In genomic region chr16:53456625-53457024, GRCh38 we compare ENCODE assay signal across 11 cellular contexts. TPM values are rescaled to one million over a fixed set of nuclear protein-coding genes. Genes with fewer than 3 reads are reported as not detected.
DNase-seq lines count a peak whose midpoint lies in the region; ATAC-seq and TF ChIP-seq lines count a peak whose summit lies in the region.
"Had no signal": no experiment of that assay in that cellular context is flagged by ENCODE, and none has a peak within 500 bp of the region (broad histone marks: within the 10 kb centered on the region; RNA-seq: fewer than 3 reads in every experiment).

No MANE protein-coding gene starts in this region.

- H3K27me3 ChIP-seq in naive thymus-derived CD4-positive, alpha-beta T cell (ENCODE audit: control insufficient read depth in 2 of 2, insufficient read depth in 2 of 2, low read length in 2 of 2) = no peaks in the 10 kb centered on the region
- no peaks in the 10 kb centered on the region for H3K27me3 ChIP-seq in ascending aorta
- H3K27me3 ChIP-seq: vagina had no signal

- peak overlapping the region; percentile 94 for H3K27ac Mint-ChIP-seq in activated CD8-positive, alpha-beta T cell treated with anti-CD3 and anti-CD28 coated beads, Interleukin-2, amount 10 ng/mL, durations not matched to agents 7 days and 5 days
- H3K27ac Mint-ChIP-seq in naive thymus-derived CD4-positive, alpha-beta T cell = peak overlapping the region; percentile 88 to 99 (median 96)

- CTCF ChIA-PET in activated CD8-positive, alpha-beta T cell treated with anti-CD3 and anti-CD28 coated beads, Interleukin-2, amount 10 ng/mL, durations not matched to agents 7 days and 5 days (lab: Charles Lee) = interaction anchor here (1.0 to 3.3 kb wide), 9 partner anchors 11 to 249 kb away, joined by 3 to 26 read pairs (median 3); no protein-coding TSS in a partner anchor
- CTCF ChIA-PET in naive thymus-derived CD4-positive, alpha-beta T cell (lab: Charles Lee) = interaction anchor here (1.0 to 3.8 kb wide), 4 partner anchors 9 to 32 kb away, joined by 3 to 41 read pairs (median 4); partner anchors contain the start of gene RBL2

- H3K36me3 ChIP-seq in naive thymus-derived CD4-positive, alpha-beta T cell (ENCODE audit: control insufficient read depth in 2 of 3, insufficient read depth in 3 of 3, low read length in 3 of 3) = peaks cover 9 to 27% (median 18%) of the 10 kb centered on the region in 3 experiments
- peaks cover 68 to 83% of the 10 kb centered on the region in 2 donors for H3K36me3 ChIP-seq in ascending aorta

- in situ Hi-C loops in KBM-7 (cut with MboI; ENCODE audit: low pct_unique_long_range_greater_than_20kb, low sequenced_read_pairs) = no loop called here

- peak overlapping the region; percentile 65 for H3K27ac ChIP-seq in naive thymus-derived CD4-positive, alpha-beta T cell (ENCODE audit: low read depth, low read length)
- no peak overlapping the region for H3K27ac ChIP-seq in ascending aorta
- H3K27ac ChIP-seq: vagina had no signal

- H3K4me1 ChIP-seq in naive thymus-derived CD4-positive, alpha-beta T cell (ENCODE audit: control insufficient read depth in 2 of 2, insufficient read depth in 2 of 2, low read length in 2 of 2) = peaks cover 75 to 84% of the 10 kb centered on the region in 2 donors
- no peaks in the 10 kb centered on the region for H3K4me1 ChIP-seq in ascending aorta
- H3K4me1 ChIP-seq: vagina had no signal

- H3K27me3 Mint-ChIP-seq in activated CD8-positive, alpha-beta T cell treated with anti-CD3 and anti-CD28 coated beads, Interleukin-2, amount 10 ng/mL, durations not matched to agents 7 days and 5 days (ENCODE audit: low read depth) = no peaks in the 10 kb centered on the region
- H3K27me3 Mint-ChIP-seq in naive thymus-derived CD4-positive, alpha-beta T cell = peaks cover 0 to 2% (median 0%) of the 10 kb centered on the region in 5 donors

- H3K4me1 Mint-ChIP-seq in activated CD8-positive, alpha-beta T cell treated with anti-CD3 and anti-CD28 coated beads, Interleukin-2, amount 10 ng/mL, durations not matched to agents 7 days and 5 days (ENCODE audit: low read depth) = peaks cover 86% of the 10 kb centered on the region
- peaks cover 55 to 100% (median 88%) of the 10 kb centered on the region in 7 donors for H3K4me1 Mint-ChIP-seq in naive thymus-derived CD4-positive, alpha-beta T cell

- peak overlapping the region; percentile 38 for H3K4me3 ChIP-seq in naive thymus-derived CD4-positive, alpha-beta T cell (ENCODE audit: low read length)
- H3K4me3 ChIP-seq in ascending aorta (no peak overlapping the region), lower leg skin (ENCODE audit: low read depth, poor library complexity, severe bottlenecking) (no peak overlapping the region)
- H3K4me3 ChIP-seq: vagina had no signal

- 89 to 90% methylated on average over 2 of the region's 2 CpGs for WGBS in lower leg skin, 2 donors

- peak; percentile 36 to 44 for ATAC-seq in activated CD4-positive, CD25-positive, alpha-beta regulatory T cell treated with anti-CD3 and anti-CD28 coated beads, Interleukin-2, amount 50 U/mL, for 24 hours
- ATAC-seq in activated CD8-positive, alpha-beta T cell treated with anti-CD3 and anti-CD28 coated beads, Interleukin-2, amount 10 ng/mL, durations not matched to agents 7 days and 5 days = peak; percentile 69
- ATAC-seq in naive thymus-derived CD4-positive, alpha-beta T cell = peak; percentile 81
- ATAC-seq in HG02759 (IDR thresholded peaks at IDR 0.05; ENCODE audit: unreplicated experiment) = no peak

- H3K9me3 ChIP-seq in naive thymus-derived CD4-positive, alpha-beta T cell (ENCODE audit: control insufficient read depth in 2 of 3, low read length in 3 of 3) = no peaks in the 10 kb centered on the region
- no peaks in the 10 kb centered on the region for H3K9me3 ChIP-seq in ascending aorta
- H3K9me3 ChIP-seq: vagina had no signal

- H3K36me3 Mint-ChIP-seq in activated CD8-positive, alpha-beta T cell treated with anti-CD3 and anti-CD28 coated beads, Interleukin-2, amount 10 ng/mL, durations not matched to agents 7 days and 5 days (ENCODE audit: low read depth) = peaks cover 89% of the 10 kb centered on the region
- H3K36me3 Mint-ChIP-seq in naive thymus-derived CD4-positive, alpha-beta T cell = peaks cover 6 to 72% (median 56%) of the 10 kb centered on the region in 5 donors

- H3K4me3 Mint-ChIP-seq in activated CD8-positive, alpha-beta T cell treated with anti-CD3 and anti-CD28 coated beads, Interleukin-2, amount 10 ng/mL, durations not matched to agents 7 days and 5 days = peak overlapping the region; percentile 78
- peak overlapping the region; percentile 80 to 93 (median 88) for H3K4me3 Mint-ChIP-seq in naive thymus-derived CD4-positive, alpha-beta T cell

- H3K9me3 Mint-ChIP-seq in activated CD8-positive, alpha-beta T cell treated with anti-CD3 and anti-CD28 coated beads, Interleukin-2, amount 10 ng/mL, durations not matched to agents 7 days and 5 days (ENCODE audit: insufficient read depth) = peaks cover 6% of the 10 kb centered on the region
- peaks cover 0 to 3% (median 0%) of the 10 kb centered on the region in 11 donors for H3K9me3 Mint-ChIP-seq in naive thymus-derived CD4-positive, alpha-beta T cell

- POLR2A ChIA-PET in activated CD8-positive, alpha-beta T cell treated with anti-CD3 and anti-CD28 coated beads, Interleukin-2, amount 10 ng/mL, durations not matched to agents 7 days and 5 days (lab: Charles Lee) = interaction anchor here (0.9 to 7.3 kb wide), 8 partner anchors 10 to 59 kb away, joined by 3 to 101 read pairs (median 4); partner anchors contain the start of genes AKTIP and RBL2
- POLR2A ChIA-PET in naive thymus-derived CD4-positive, alpha-beta T cell (lab: Charles Lee) = interaction anchor here (0.8 to 18.1 kb wide), 17 partner anchors 8 to 83 kb away, joined by 3 to 517 read pairs (median 7); partner anchors contain the start of genes AKTIP and RBL2

- intact Hi-C loops in naive thymus-derived CD4-positive, alpha-beta T cell (cut with micrococcal nuclease) = loop anchor here (1.0 to 5.0 kb wide), 10 partner anchors 9 to 326 kb away; partner anchors contain the start of genes AKTIP (in 2 of the 2), FTO (in 1 of the 2) and RPGRIP1L (in 1 of the 2)
- intact Hi-C loops in ascending aorta (cut with DNase I) (no loop called here), lower leg skin (cut with DNase I; ENCODE audit: low total_unique reads) (no loop called here)

- TF ChIP-seq POLR2A in lower leg skin (IDR thresholded peaks at IDR 0.05) = no peak

- DNase-seq in activated CD4-positive, CD25-positive, alpha-beta regulatory T cell (lab: John Stamatoyannopoulos, UW) = no peak
- DNase-seq in KBM-7 (peak; percentile 41), ascending aorta (ENCODE audit: low spot score in 2 of 2) (no peak), lower leg skin (ENCODE audit: low spot score in 2 of 2) (no peak)
- peak; percentile 69 for DNase-seq in activated CD8-positive, alpha-beta T cell treated with anti-CD3 and anti-CD28 coated beads, Interleukin-2, amount 10 ng/mL, durations not matched to agents 7 days and 5 days
- peak in 7 of 9 donors; percentile 74 to 93 (median 88) for DNase-seq in naive thymus-derived CD4-positive, alpha-beta T cell
- DNase-seq: activated effector memory CD4-positive, alpha-beta T cell treated with Interleukin-2 at 50 U/mL for 16 hours; NCI-H446 treated with DMSO at 0.1 percent for 48 hours had no signal

- TF ChIP-seq CTCF in ascending aorta (IDR thresholded peaks at IDR 0.05) (no peak), lower leg skin (IDR thresholded peaks at IDR 0.05) (no peak)

RNA-seq across cellular contexts. Expression of gene RBL2, which starts 22.4 kb away (rescaled TPM):
- 100 to 1,000 TPM; 137 to 138 TPM for total RNA-seq in activated CD8-positive, alpha-beta T cell treated with anti-CD3 and anti-CD28 coated beads, Interleukin-2, amount 10 ng/mL, durations not matched to agents 7 days and 5 days
- total RNA-seq in naive thymus-derived CD4-positive, alpha-beta T cell = 100 to 1,000 TPM; 158 to 452 (median 206) TPM
- 100 to 1,000 TPM; 253 to 328 TPM for polyA plus RNA-seq in naive thymus-derived CD4-positive, alpha-beta T cell
- total RNA-seq in ascending aorta (64.3 TPM), lower leg skin (10 to 100 TPM; 66.7 to 85.7 (median 75.2) TPM)

RNA-seq across cellular contexts. Expression of gene AKTIP, which starts 46.4 kb away (rescaled TPM):
- total RNA-seq in activated CD8-positive, alpha-beta T cell treated with anti-CD3 and anti-CD28 coated beads, Interleukin-2, amount 10 ng/mL, durations not matched to agents 7 days and 5 days = 10 to 100 TPM; 54.0 to 56.8 TPM
- 100 to 1,000 TPM in 2 of 5 experiments, 10 to 100 TPM in 3; 42.9 to 122 (median 66.7) TPM for total RNA-seq in naive thymus-derived CD4-positive, alpha-beta T cell
- 100 to 1,000 TPM; 102 to 130 TPM for polyA plus RNA-seq in naive thymus-derived CD4-positive, alpha-beta T cell
- total RNA-seq in ascending aorta (58.0 TPM), lower leg skin (10 to 100 TPM; 30.9 to 90.9 (median 59.9) TPM)

Comparison
In these comparisons a context has a peak if more than half of its experiments do, and no peak if none do; other contexts are left out.
1. DNase-seq: peak in KBM-7 (single experiment), activated CD8-positive, alpha-beta T cell treated with anti-CD3 and anti-CD28 coated beads, Interleukin-2, amount 10 ng/mL, durations not matched to agents 7 days and 5 days (single experiment) and naive thymus-derived CD4-positive, alpha-beta T cell (7 of 9); none in activated CD4-positive, CD25-positive, alpha-beta regulatory T cell (0 of 4), ascending aorta (0 of 2) and lower leg skin (0 of 2).
2. intact Hi-C loops: an anchor here in naive thymus-derived CD4-positive, alpha-beta T cell (1.0 to 5.0 kb wide); none called in ascending aorta and lower leg skin.